ENCODE assay signal across 17 cellular contexts in the genomic region with DNA sequence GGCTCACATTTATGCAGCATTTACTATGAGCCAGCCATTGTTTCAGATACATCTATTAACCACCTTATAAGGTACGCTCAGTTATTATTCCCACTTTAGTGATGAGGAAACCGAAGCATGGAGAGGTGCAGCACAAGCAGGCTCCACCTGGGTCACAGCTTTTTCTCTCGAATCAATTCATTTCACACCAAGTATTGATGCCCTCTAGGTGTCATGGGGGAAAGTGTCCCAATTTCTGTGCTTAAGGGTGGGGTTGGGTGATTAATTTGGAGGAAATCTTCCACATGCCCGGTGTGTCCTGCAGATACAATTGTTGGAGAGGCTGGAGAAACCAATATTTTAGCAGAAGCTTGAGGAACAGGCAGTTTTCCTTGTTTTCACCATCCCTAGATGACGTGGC.
DNase-seq lines count a peak whose midpoint lies in the region; ATAC-seq and TF ChIP-seq lines count a peak whose summit lies in the region.
"Had no signal": no experiment of that assay in that cellular context is flagged by ENCODE, and none has a peak within 500 bp of the region (broad histone marks: within the 10 kb centered on the region; RNA-seq: fewer than 3 reads in every experiment).

No MANE protein-coding gene starts in this region.

- no peak for TF ChIP-seq CTCF in natural killer cell (IDR thresholded peaks at IDR 0.05)

- no peak overlapping the region for H3K27ac Mint-ChIP-seq in natural killer cell
- no peak overlapping the region for H3K27ac Mint-ChIP-seq in natural killer cell treated with Interleukin-12 subunit alpha and Interleukin-12 subunit beta and Interleukin-15 and Interleukin-18, amount 100 ng/mL, for 72 hours
- no peak overlapping the region for H3K27ac Mint-ChIP-seq in central memory CD8-positive, alpha-beta T cell (ENCODE audit: low read depth)
- H3K27ac Mint-ChIP-seq: dendritic cell treated with granulocyte-macrophage colony-stimulating factor and Interleukin-4, amounts not matched to agents 40 ng/mL and 50 ng/mL, for 4 days had no signal

- DNase-seq in natural killer cell, result no peak
- DNase-seq in natural killer cell treated with Interleukin-12 subunit alpha and Interleukin-12 subunit beta and Interleukin-15 and Interleukin-18, amount 100 ng/mL, for 72 hours (ENCODE audit: low spot score), result no peak
- DNase-seq in Kasumi-1 (lab: John Stamatoyannopoulos, UW), result peak; percentile 28 to 44
- DNase-seq in central memory CD8-positive, alpha-beta T cell (ENCODE audit: low spot score in 2 of 2), result no peak
- no peak for DNase-seq in DMS53 treated with DMSO at 0.1 percent for 48 hours (lab: John Stamatoyannopoulos, UW; ENCODE audit: unreplicated experiment)
- DNase-seq in NCI-H345 treated with DMSO at 0.1 percent for 48 hours (lab: John Stamatoyannopoulos, UW; ENCODE audit: unreplicated experiment), result no peak
- DNase-seq in SKM-1 treated with dmso at 0.1 percent for 144 hours (lab: John Stamatoyannopoulos, UW; ENCODE audit: unreplicated experiment), result no peak
- DNase-seq in mucosa of gallbladder (ENCODE audit: low spot score), result no peak
- DNase-seq: activated CD8-positive, alpha-beta memory T cell treated with anti-CD3 and anti-CD28 coated beads for 24 hours; brain microvascular endothelial cell; erythroblast; NCI-H146; pancreas; stimulated activated CD4-positive, alpha-beta T cell treated with anti-CD3 and anti-CD28 coated beads, Interleukin-4, amount 100 ng/mL, for 4 hours; stimulated activated CD8-positive, alpha-beta memory T cell treated with anti-CD3 and anti-CD28 coated beads, Interleukin-4, amount 100 ng/mL, for 48 hours had no signal

- peak overlapping the region; percentile 62 for H3K4me3 Mint-ChIP-seq in natural killer cell
- H3K4me3 Mint-ChIP-seq in natural killer cell treated with Interleukin-12 subunit alpha and Interleukin-12 subunit beta and Interleukin-15 and Interleukin-18, amount 100 ng/mL, for 72 hours, result no peak overlapping the region
- H3K4me3 Mint-ChIP-seq in central memory CD8-positive, alpha-beta T cell, result peak overlapping the region; percentile 71

- intact Hi-C loops in natural killer cell (cut with micrococcal nuclease), result loop anchor here (2.0 to 5.0 kb wide), 3 partner anchors 106 to 1129 kb away; a partner anchor contains a TSS

- H3K27me3 Mint-ChIP-seq in natural killer cell (ENCODE audit: low read depth in 2 of 2), result peaks cover 35 to 46% of the 10 kb centered on the region in 2 donors
- peaks cover 29 to 30% of the 10 kb centered on the region in 2 donors for H3K27me3 Mint-ChIP-seq in natural killer cell treated with Interleukin-12 subunit alpha and Interleukin-12 subunit beta and Interleukin-15 and Interleukin-18, amount 100 ng/mL, for 72 hours
- no peaks in the 10 kb centered on the region for H3K27me3 Mint-ChIP-seq in central memory CD8-positive, alpha-beta T cell

- no peak for ATAC-seq in natural killer cell
- no peak for ATAC-seq in natural killer cell treated with Interleukin-12 subunit alpha and Interleukin-12 subunit beta and Interleukin-15 and Interleukin-18, amount 100 ng/mL, for 72 hours
- ATAC-seq in central memory CD8-positive, alpha-beta T cell (replicated peaks; ENCODE audit: extremely low read depth, poor library complexity, severe bottlenecking), result no peak
- ATAC-seq: gastroesophageal sphincter, pancreas had no signal

- H3K9me3 Mint-ChIP-seq in natural killer cell, result no peaks in the 10 kb centered on the region
- H3K9me3 Mint-ChIP-seq in natural killer cell treated with Interleukin-12 subunit alpha and Interleukin-12 subunit beta and Interleukin-15 and Interleukin-18, amount 100 ng/mL, for 72 hours, result no peaks in the 10 kb centered on the region
- no peaks in the 10 kb centered on the region for H3K9me3 Mint-ChIP-seq in central memory CD8-positive, alpha-beta T cell
- H3K9me3 Mint-ChIP-seq: dendritic cell treated with granulocyte-macrophage colony-stimulating factor and Interleukin-4, amounts not matched to agents 40 ng/mL and 50 ng/mL, for 4 days had no signal

- H3K4me1 Mint-ChIP-seq in natural killer cell, result peaks cover 0 to 6% of the 10 kb centered on the region in 2 donors
- H3K4me1 Mint-ChIP-seq in natural killer cell treated with Interleukin-12 subunit alpha and Interleukin-12 subunit beta and Interleukin-15 and Interleukin-18, amount 100 ng/mL, for 72 hours (ENCODE audit: low read depth in 2 of 2), result no peaks in the 10 kb centered on the region
- H3K4me1 Mint-ChIP-seq in central memory CD8-positive, alpha-beta T cell, result no peaks in the 10 kb centered on the region

- H3K36me3 Mint-ChIP-seq in natural killer cell, result no peaks in the 10 kb centered on the region
- H3K36me3 Mint-ChIP-seq in natural killer cell treated with Interleukin-12 subunit alpha and Interleukin-12 subunit beta and Interleukin-15 and Interleukin-18, amount 100 ng/mL, for 72 hours, result no peaks in the 10 kb centered on the region
- peaks cover 2% of the 10 kb centered on the region for H3K36me3 Mint-ChIP-seq in central memory CD8-positive, alpha-beta T cell (ENCODE audit: insufficient read depth)

Comparison
In these comparisons a context has a peak if more than half of its experiments do, and no peak if none do; other contexts are left out.
1. DNase-seq: peak in Kasumi-1 (2 of 2); none in natural killer cell (single experiment), natural killer cell treated with Interleukin-12 subunit alpha and Interleukin-12 subunit beta and Interleukin-15 and Interleukin-18, amount 100 ng/mL, for 72 hours (single experiment), central memory CD8-positive, alpha-beta T cell (0 of 2), DMS53 treated with DMSO at 0.1 percent for 48 hours (single experiment), NCI-H345 treated with DMSO at 0.1 percent for 48 hours (single experiment), SKM-1 treated with dmso at 0.1 percent for 144 hours (single experiment) and mucosa of gallbladder (single experiment).